8 cellular contexts compared by ENCODE assay signal in genomic region chr7:30977896-30978564, GRCh38. TPM values are rescaled to one million over a fixed set of nuclear protein-coding genes. Genes with fewer than 3 reads are reported as not detected.
A peak's percentile ranks its signal among the peaks of the same experiment; 100 is the strongest.
DNase-seq lines count a peak whose midpoint lies in the region; ATAC-seq, FAIRE-seq and TF ChIP-seq lines count a peak whose summit lies in the region.

No MANE protein-coding gene starts in this region.

- H4K20me1 ChIP-seq in OCI-LY3 (ENCODE audit: insufficient read depth, low read length) = no peaks in the 10 kb centered on the region
- no peaks in the 10 kb centered on the region for H4K20me1 ChIP-seq in endothelial cell of umbilical vein (replicated peaks; ENCODE audit: control insufficient read depth, extremely low read depth, insufficient read depth, low read length)

- TF ChIP-seq POLR2A in endothelial cell of umbilical vein (IDR thresholded peaks at IDR 0.05; ENCODE audit: low read depth, low read length) = no peak

- no peaks in the 10 kb centered on the region for H3K9me3 Mint-ChIP-seq in activated CD4-positive, alpha-beta T cell treated with anti-CD3 and anti-CD28 coated beads, Interleukin-2, amount 10 ng/mL, durations not matched to agents 24 days and 14 days

- H3K36me3 Mint-ChIP-seq in activated CD4-positive, alpha-beta T cell treated with anti-CD3 and anti-CD28 coated beads, Interleukin-2, amount 10 ng/mL, durations not matched to agents 24 days and 14 days (ENCODE audit: low read depth) = no peaks in the 10 kb centered on the region

- H3K4me2 ChIP-seq in OCI-LY3 (ENCODE audit: low read length) = no peak overlapping the region
- H3K4me2 ChIP-seq in endothelial cell of umbilical vein (ENCODE audit: insufficient read depth, low read length) = no peak overlapping the region

- no peak for ATAC-seq in GM18517 (IDR thresholded peaks at IDR 0.05; ENCODE audit: unreplicated experiment)

- no peak overlapping the region for H3K27ac Mint-ChIP-seq in activated CD4-positive, alpha-beta T cell treated with anti-CD3 and anti-CD28 coated beads, Interleukin-2, amount 10 ng/mL, durations not matched to agents 24 days and 14 days

- H2AFZ ChIP-seq in OCI-LY3 (ENCODE audit: low read depth, low read length) = no peak overlapping the region
- H2AFZ ChIP-seq in endothelial cell of umbilical vein (ENCODE audit: low read depth, low read length) = no peak overlapping the region

- BruUV-seq in endothelial cell of umbilical vein (replicated peaks; lab: Mats Ljungman, UMichigan) = no TSS peak

- no peak overlapping the region for H3K9ac ChIP-seq in OCI-LY3 (ENCODE audit: low read length)
- H3K9ac ChIP-seq in endothelial cell of umbilical vein (replicated peaks; ENCODE audit: extremely low read depth, insufficient read depth, low read length) = no peak overlapping the region

- peaks cover 5% of the 10 kb centered on the region; the same call in 1 of the 2 replicates for H3K27me3 ChIP-seq in OCI-LY3 (ENCODE audit: low read depth, low read length)
- H3K27me3 ChIP-seq in endothelial cell of umbilical vein (ENCODE audit: control insufficient read depth in 2 of 2, insufficient read depth in 2 of 2, low read length in 2 of 2) = peaks cover 14% of the 10 kb centered on the region in 2 experiments

- dilution Hi-C loops in endothelial cell of umbilical vein (cut with MboI; ENCODE audit: extremely low pct_ligation_motif_present, low sequenced_read_pairs) = no loop called here

- CTCF ChIA-PET in endothelial cell of umbilical vein (lab: Charles Lee) = interaction anchor here (0.8 to 18.6 kb wide), 9 partner anchors 12 to 230 kb away, joined by 3 to 1079 read pairs (median 6); no protein-coding TSS in a partner anchor

- H3K4me3 ChIP-seq in OCI-LY3 (ENCODE audit: low read length) (no peak overlapping the region), endothelial cell of umbilical vein (replicated peaks in 1 of 3; ENCODE audit: insufficient read depth in 1 of 3, low read depth in 1 of 3, low read length in 3 of 3) (no peak overlapping the region), retinal pigment epithelial cell (ENCODE audit: low read length) (no peak overlapping the region)

- H3K79me2 ChIP-seq in OCI-LY3 (ENCODE audit: low read length) (no peaks in the 10 kb centered on the region), endothelial cell of umbilical vein (ENCODE audit: control insufficient read depth, insufficient read depth, low read length) (no peaks in the 10 kb centered on the region)

- peaks cover 7% of the 10 kb centered on the region for H3K27me3 Mint-ChIP-seq in activated CD4-positive, alpha-beta T cell treated with anti-CD3 and anti-CD28 coated beads, Interleukin-2, amount 10 ng/mL, durations not matched to agents 24 days and 14 days

- POLR2A ChIA-PET in endothelial cell of umbilical vein (lab: Charles Lee) = no interaction called here

- H3K9me1 ChIP-seq in endothelial cell of umbilical vein (replicated peaks; ENCODE audit: control insufficient read depth, extremely low read depth, insufficient read depth, low read length) = no peaks in the 10 kb centered on the region

- peak; percentile 75 for DNase-seq in activated CD4-positive, alpha-beta T cell treated with anti-CD3 and anti-CD28 coated beads, Interleukin-2, amount 10 ng/mL, durations not matched to agents 24 days and 14 days
- DNase-seq in activated CD4-positive, alpha-beta T cell treated with anti-CD3 and anti-CD28 coated beads, Interleukin-2, amount 50 U/mL, for 4 hours = no peak
- DNase-seq in endothelial cell of umbilical vein (ENCODE audit: low read depth, low spot score) (peak; percentile 26), retinal pigment epithelial cell (ENCODE audit: low read depth) (no peak), GM19239 (ENCODE audit: insufficient read length, low spot score) (no peak), middle frontal gyrus (ENCODE audit: extremely low spot score, low spot score) (no peak)

- peaks cover 7% of the 10 kb centered on the region for H3K4me1 Mint-ChIP-seq in activated CD4-positive, alpha-beta T cell treated with anti-CD3 and anti-CD28 coated beads, Interleukin-2, amount 10 ng/mL, durations not matched to agents 24 days and 14 days

- H3K4me3 Mint-ChIP-seq in activated CD4-positive, alpha-beta T cell treated with anti-CD3 and anti-CD28 coated beads, Interleukin-2, amount 10 ng/mL, durations not matched to agents 24 days and 14 days = no peak overlapping the region

- H3K4me1 ChIP-seq in OCI-LY3 (ENCODE audit: low read length) (peaks cover 18% of the 10 kb centered on the region), endothelial cell of umbilical vein (ENCODE audit: control insufficient read depth, extremely low read depth, insufficient read depth, low read length) (no peaks in the 10 kb centered on the region)

- H3K27ac ChIP-seq in OCI-LY3 (ENCODE audit: low read length) (no peak overlapping the region), endothelial cell of umbilical vein (ENCODE audit: insufficient read depth, low read depth, low read length) (no peak overlapping the region)

- no peaks in the 10 kb centered on the region for H3K9me3 ChIP-seq in OCI-LY3 (ENCODE audit: insufficient read depth, low read length)
- no peaks in the 10 kb centered on the region for H3K9me3 ChIP-seq in endothelial cell of umbilical vein (replicated peaks; ENCODE audit: control insufficient read depth, insufficient read depth, low read length)

- TF ChIP-seq CTCF in OCI-LY3 (IDR thresholded peaks at IDR 0.05; ENCODE audit: low read depth, low read length) (peak; percentile 53), endothelial cell of umbilical vein (IDR thresholded peaks at IDR 0.05; ENCODE audit: extremely low read depth in 1 of 2, insufficient read depth in 1 of 2, low read depth in 1 of 2, low read length in 2 of 2) (peak in 1 of 2 donors; percentile 73), retinal pigment epithelial cell (conservative IDR thresholded peaks at IDR 0.05; ENCODE audit: low read depth, low read length) (peak; percentile 83)

- FAIRE-seq in endothelial cell of umbilical vein (lab: Jason Lieb, UNC) (no peak), GM19239 (lab: Jason Lieb, UNC) (no peak)

- intact Hi-C loops in activated CD4-positive, alpha-beta T cell treated with anti-CD3 and anti-CD28 coated beads, Interleukin-2, amount 10 ng/mL, durations not matched to agents 24 days and 14 days (cut with micrococcal nuclease) = loop anchor here (2.0 kb wide), 1 partner anchor 177 kb away; no protein-coding TSS in a partner anchor
- intact Hi-C loops in endothelial cell of umbilical vein (cut with micrococcal nuclease) = loop anchor here (1.0 kb wide), 1 partner anchor 178 kb away; no protein-coding TSS in a partner anchor

- H3K36me3 ChIP-seq in OCI-LY3 (replicated peaks; ENCODE audit: low read depth, low read length) (no peaks in the 10 kb centered on the region), endothelial cell of umbilical vein (ENCODE audit: control insufficient read depth in 2 of 2, extremely low read depth in 1 of 2, insufficient read depth in 2 of 2, low read length in 2 of 2) (no peaks in the 10 kb centered on the region)

TF ChIP-seq in endothelial cell of umbilical vein, 7 proteins besides CTCF, POLR2A, EP300 and RAD21:
- TF ChIP-seq FOS (IDR thresholded peaks at IDR 0.05; ENCODE audit: borderline replicate concordance, insufficient read depth, low read length) (no peak), POLR2AphosphoS5 (IDR thresholded peaks at IDR 0.05; ENCODE audit: insufficient read depth, low read depth, low read length) (no peak), MAX (IDR thresholded peaks at IDR 0.05; ENCODE audit: insufficient read depth, insufficient read length) (no peak), JUN (IDR thresholded peaks at IDR 0.05; ENCODE audit: borderline replicate concordance, insufficient read depth, insufficient read length, low read depth) (no peak), MYC (IDR thresholded peaks at IDR 0.05; ENCODE audit: low read depth, low read length) (no peak), EZH2 (IDR thresholded peaks at IDR 0.05; ENCODE audit: borderline replicate concordance, low read depth, low read length, severe bottlenecking) (no peak), GATA2 (IDR thresholded peaks at IDR 0.05; ENCODE audit: insufficient read depth, insufficient read length, low read depth, low read length) (no peak)
TF ChIP-seq in endothelial cell of umbilical vein: peak in this region for 0.

RNA-seq across cellular contexts. Expression of gene GHRHR, which starts 14.3 kb away (rescaled TPM):
- not detected in 2 replicates for total RNA-seq in activated CD4-positive, alpha-beta T cell treated with anti-CD3 and anti-CD28 coated beads, Interleukin-2, amount 10 ng/mL, durations not matched to agents 24 days and 14 days
- not detected in 2 replicates for total RNA-seq in endothelial cell of umbilical vein
- polyA plus RNA-seq in endothelial cell of umbilical vein = not detected in 2 replicates
- not detected in 2 replicates for polyA plus RNA-seq in endothelial cell of umbilical vein (2011; cell fraction: cytosol; rRNA removed)
- polyA plus RNA-seq in endothelial cell of umbilical vein (2011; cell fraction: nucleus; rRNA removed) = not detected in 2 replicates
- polyA plus RNA-seq in endothelial cell of umbilical vein (2012) = not detected in 2 replicates
- polyA minus RNA-seq in endothelial cell of umbilical vein = not detected in 2 replicates
- not detected for polyA minus RNA-seq in endothelial cell of umbilical vein (2011; cell fraction: cytosol; rRNA and poly(A)+ RNA removed)
- not detected in 2 replicates for polyA minus RNA-seq in endothelial cell of umbilical vein (2011; cell fraction: nucleus; rRNA and poly(A)+ RNA removed)

Comparison
In these comparisons a context has a peak if more than half of its experiments do, and no peak if none do; other contexts are left out.
1. DNase-seq: peak in activated CD4-positive, alpha-beta T cell treated with anti-CD3 and anti-CD28 coated beads, Interleukin-2, amount 10 ng/mL, durations not matched to agents 24 days and 14 days (single experiment) and endothelial cell of umbilical vein (single experiment); none in activated CD4-positive, alpha-beta T cell treated with anti-CD3 and anti-CD28 coated beads, Interleukin-2, amount 50 U/mL, for 4 hours (0 of 2), retinal pigment epithelial cell (single experiment), GM19239 (single experiment) and middle frontal gyrus (single experiment).